ENCODE assay signal across 13 cellular contexts in genomic region chr11:88115828-88116410, GRCh38.
"Had no signal": no experiment of that assay in that cellular context is flagged by ENCODE, and none has a peak within 500 bp of the region (broad histone marks: within the 10 kb centered on the region; RNA-seq: fewer than 3 reads in every experiment).

No MANE protein-coding gene starts in this region.

- H3K27ac Mint-ChIP-seq: activated naive CD8-positive, alpha-beta T cell; activated T-cell treated with anti-CD3 and anti-CD28 coated beads, Interleukin-2, amount 50 U/mL, for 24 hours; effector memory CD8-positive, alpha-beta T cell had no signal

- H3K27me3 Mint-ChIP-seq: activated naive CD8-positive, alpha-beta T cell; activated T-cell treated with anti-CD3 and anti-CD28 coated beads, Interleukin-2, amount 50 U/mL, for 24 hours; effector memory CD8-positive, alpha-beta T cell had no signal

- H3K36me3 ChIP-seq: brain microvascular endothelial cell, tibial artery, vagina had no signal

- ATAC-seq: activated CD4-positive, CD25-positive, alpha-beta regulatory T cell treated with anti-CD3 and anti-CD28 coated beads, Interleukin-2, amount 50 U/mL, for 24 hours; effector memory CD8-positive, alpha-beta T cell; left ventricle myocardium superior; right cardiac atrium had no signal

- H3K27ac ChIP-seq: brain microvascular endothelial cell, epithelial cell of prostate, tibial artery, vagina had no signal

- H3K9me3 Mint-ChIP-seq: activated T-cell treated with anti-CD3 and anti-CD28 coated beads, Interleukin-2, amount 50 U/mL, for 24 hours; effector memory CD8-positive, alpha-beta T cell had no signal

- FAIRE-seq: small intestine had no signal

- H3K4me3 ChIP-seq: tibial artery, vagina had no signal

- H3K9me3 ChIP-seq: tibial artery, vagina had no signal

- H3K4me3 Mint-ChIP-seq: activated naive CD8-positive, alpha-beta T cell; activated T-cell treated with anti-CD3 and anti-CD28 coated beads, Interleukin-2, amount 50 U/mL, for 24 hours; effector memory CD8-positive, alpha-beta T cell had no signal

- DNase-seq: activated CD4-positive, alpha-beta T cell treated with anti-CD3 and anti-CD28 coated beads, Interleukin-2, amount 50 U/mL, for 4 hours; activated effector memory CD4-positive, alpha-beta T cell treated with Interleukin-2 at 50 U/mL for 16 hours; activated T-cell treated with anti-CD3 and anti-CD28 coated beads, Interleukin-2, amount 50 U/mL, for 24 hours; brain microvascular endothelial cell; effector memory CD8-positive, alpha-beta T cell; left ventricle myocardium superior; right cardiac atrium; small intestine; tibial artery had no signal

- H3K27me3 ChIP-seq: brain microvascular endothelial cell, tibial artery, vagina had no signal

- H3K4me1 ChIP-seq: tibial artery, vagina had no signal

- H3K36me3 Mint-ChIP-seq: activated naive CD8-positive, alpha-beta T cell had no signal
